Comparison of ENCODE assay signal across 8 cellular contexts in genomic region chr6:139369568-139370046, GRCh38. TPM values are rescaled to one million over a fixed set of nuclear protein-coding genes. Genes with fewer than 3 reads are reported as not detected.
A peak's percentile ranks its signal among the peaks of the same experiment; 100 is the strongest.
DNase-seq lines count a peak whose midpoint lies in the region; ATAC-seq, FAIRE-seq and TF ChIP-seq lines count a peak whose summit lies in the region.

No MANE protein-coding gene starts in this region.

- H3K9ac ChIP-seq in BLaER1 treated with 17β-estradiol and CSF1 and Interleukin-3, amounts not matched to agents 10 nM and 100 nM = peak overlapping the region in 8 of 11 experiments; percentile 0 to 60 (median 50); a peak in 6 of 22 replicates
- H3K9ac ChIP-seq in K562 (ENCODE audit: insufficient read depth in 1 of 2, low read depth in 2 of 2, low read length in 2 of 2) = no peak overlapping the region

- TF ChIP-seq RAD21 in K562 (CRISPR knock-in tag; conservative IDR thresholded peaks at IDR 0.05 in 1 of 2, IDR thresholded peaks at IDR 0.05 in 1 of 2) = peak; percentile 94 to 97

- ATAC-seq in K562 (no peak), thoracic aorta (ENCODE audit: insufficient number of reproducible peaks, low FRiP score, low read depth) (no peak), HG02610 (IDR thresholded peaks at IDR 0.05; ENCODE audit: unreplicated experiment) (no peak), HG03139 (IDR thresholded peaks at IDR 0.05; ENCODE audit: unreplicated experiment) (no peak)

- BruUV-seq in K562 (replicated peaks; lab: Mats Ljungman, UMichigan) = no TSS peak

- no peaks in the 10 kb centered on the region for H3K9me1 ChIP-seq in K562 (ENCODE audit: control insufficient read depth, insufficient read depth, low read length)

- in situ Hi-C loops in K562 (cut with MboI) = loop anchor here (5.0 to 10.0 kb wide), 4 partner anchors 145 to 1255 kb away; no protein-coding TSS in a partner anchor

- H4K20me1 ChIP-seq in BLaER1 treated with 17β-estradiol and CSF1 and Interleukin-3, amounts not matched to agents 10 nM and 100 nM = peaks cover 15 to 37% (median 31%) of the 10 kb centered on the region in 11 experiments; a peak in 18 of 22 replicates
- H4K20me1 ChIP-seq in K562 (replicated peaks; ENCODE audit: control insufficient read depth, insufficient read depth, low read length) = peaks cover 21% of the 10 kb centered on the region

- WGBS in K562 (ENCODE audit: insufficient coverage, low coverage, missing lambda C conversion rate) = 3% methylated on average over 8 of the region's 8 CpGs

- no peak for TF ChIP-seq EP300 in K562 (IDR thresholded peaks at IDR 0.05; ENCODE audit: low read length)

- H3K27me3 ChIP-seq in BLaER1 treated with 17β-estradiol and CSF1 and Interleukin-3, amounts not matched to agents 10 nM and 100 nM = no peaks in the 10 kb centered on the region
- H3K27me3 ChIP-seq in K562 (ENCODE audit: control insufficient read depth in 2 of 2, insufficient read depth in 2 of 2, low read length in 2 of 2) (no peaks in the 10 kb centered on the region), kidney epithelial cell (ENCODE audit: control insufficient read depth, insufficient read depth, low read length) (no peaks in the 10 kb centered on the region), thoracic aorta (replicated peaks; ENCODE audit: insufficient read depth) (no peaks in the 10 kb centered on the region)

- peaks cover 39% of the 10 kb centered on the region for H3K79me2 ChIP-seq in K562 (ENCODE audit: control insufficient read depth, insufficient read depth, low read length)

- no peak for TF ChIP-seq POLR2A in K562 (conservative IDR thresholded peaks at IDR 0.05)

- peaks cover 37 to 51% (median 48%) of the 10 kb centered on the region in 10 experiments for H3K4me1 ChIP-seq in BLaER1 treated with 17β-estradiol and CSF1 and Interleukin-3, amounts not matched to agents 10 nM and 100 nM
- H3K4me1 ChIP-seq in K562 (replicated peaks in 1 of 2; ENCODE audit: control insufficient read depth in 2 of 2, insufficient read depth in 2 of 2, low read length in 2 of 2) = peaks cover 16 to 24% of the 10 kb centered on the region in 2 experiments
- peaks cover 15 to 43% of the 10 kb centered on the region in 2 donors for H3K4me1 ChIP-seq in thoracic aorta (ENCODE audit: control insufficient read depth in 1 of 2, low read depth in 2 of 2)

- TF ChIP-seq CTCF in K562 (IDR thresholded peaks at IDR 0.05 in 2 of 3, conservative IDR thresholded peaks at IDR 0.05 in 1 of 3; ENCODE audit: insufficient read depth in 2 of 3, low read depth in 1 of 3, low read length in 3 of 3) (peak; percentile 66 to 87 (median 76)), kidney epithelial cell (IDR thresholded peaks at IDR 0.05; ENCODE audit: insufficient read depth, low read length, poor library complexity, severe bottlenecking) (peak; percentile 53), thoracic aorta (IDR thresholded peaks at IDR 0.05) (peak; percentile 64)

- peaks cover 0 to 24% (median 7%) of the 10 kb centered on the region in 11 experiments; a peak in 9 of 22 replicates for H3K36me3 ChIP-seq in BLaER1 treated with 17β-estradiol and CSF1 and Interleukin-3, amounts not matched to agents 10 nM and 100 nM
- H3K36me3 ChIP-seq in K562 (ENCODE audit: control insufficient read depth, insufficient read depth, low read length) (peaks cover 26% of the 10 kb centered on the region), kidney epithelial cell (ENCODE audit: control insufficient read depth, insufficient read depth, low read length) (no peaks in the 10 kb centered on the region), thoracic aorta (no peaks in the 10 kb centered on the region)

- intact Hi-C loops in K562 (cut with micrococcal nuclease) = loop anchor here (1.0 to 10.0 kb wide), 8 partner anchors 218 to 1553 kb away; no protein-coding TSS in a partner anchor

- H3K27ac ChIP-seq in BLaER1 treated with 17β-estradiol and CSF1 and Interleukin-3, amounts not matched to agents 10 nM and 100 nM = peak overlapping the region in 6 of 11 experiments; percentile 3 to 43 (median 16); a peak in 5 of 22 replicates
- peak overlapping the region; percentile 5; the same call in 1 of the 3 replicates for H3K27ac ChIP-seq in K562 (ENCODE audit: extremely low read depth, low read depth, low read length)
- peak overlapping the region; percentile 47 to 58 for H3K27ac ChIP-seq in thoracic aorta

- FAIRE-seq in GM18507 (lab: Jason Lieb, UNC) (peak; percentile 57), K562 (lab: Jason Lieb, UNC) (peak; percentile 58)

- peak overlapping the region in 2 of 10 experiments; percentile 11 to 32; a peak in 1 of 20 replicates for H3K4me3 ChIP-seq in BLaER1 treated with 17β-estradiol and CSF1 and Interleukin-3, amounts not matched to agents 10 nM and 100 nM
- H3K4me3 ChIP-seq in K562 (no peak overlapping the region), kidney epithelial cell (ENCODE audit: low read depth, low read length) (no peak overlapping the region), thoracic aorta (peak overlapping the region; percentile 96)

- H2AFZ ChIP-seq in K562 (ENCODE audit: low read depth, low read length) = peak overlapping the region; percentile 20

- no peaks in the 10 kb centered on the region for H3K9me3 ChIP-seq in BLaER1 treated with 17β-estradiol and CSF1 and Interleukin-3, amounts not matched to agents 10 nM and 100 nM (replicated peaks in 1 of 11)
- H3K9me3 ChIP-seq in K562 (replicated peaks; ENCODE audit: control insufficient read depth, insufficient read depth, low read depth, low read length) (no peaks in the 10 kb centered on the region), thoracic aorta (no peaks in the 10 kb centered on the region)

- CTCF ChIA-PET in K562 (lab: Yijun Ruan, JAX; ENCODE audit: low intra/inter-chr PET ratio) = interaction anchor here (0.9 to 1.8 kb wide), 2 partner anchors 539 to 627 kb away, joined by 3 to 11 read pairs; no protein-coding TSS in a partner anchor

- DNase-seq in GM18507 (ENCODE audit: extremely low spot score, insufficient read length, low read depth) = no peak
- DNase-seq in NCI-H82 (lab: John Stamatoyannopoulos, UW) = peak; percentile 68
- DNase-seq in K562 (ENCODE audit: extremely low read depth in 1 of 4, low spot score in 3 of 4) = peak in 2 of 4 experiments; percentile 59 to 64
- no peak for DNase-seq in kidney epithelial cell (ENCODE audit: low read depth)
- DNase-seq in thoracic aorta (ENCODE audit: low spot score) = no peak

- peak overlapping the region; percentile 54 to 95 (median 84) for H3K4me2 ChIP-seq in BLaER1 treated with 17β-estradiol and CSF1 and Interleukin-3, amounts not matched to agents 10 nM and 100 nM
- H3K4me2 ChIP-seq in K562 (ENCODE audit: insufficient read depth, low read length) = peak overlapping the region; percentile 40; the same call in 1 of the 2 replicates

- POLR2A ChIA-PET in K562 (lab: Yijun Ruan, JAX) = interaction anchor here (0.6 to 1.7 kb wide), 8 partner anchors 9 to 1254 kb away, joined by 3 to 5 read pairs (median 4); no protein-coding TSS in a partner anchor

TF ChIP-seq in K562, 482 proteins besides CTCF, POLR2A, EP300 and RAD21 (continues in another document):
- TF ChIP-seq KDM1A (IDR thresholded peaks at IDR 0.05) (no peak), ARID1B (IDR thresholded peaks at IDR 0.05) (peak; percentile 46; the same call in 1 of the 2 replicates), KLF16 (IDR thresholded peaks at IDR 0.05) (peak; percentile 36), NKRF (IDR thresholded peaks at IDR 0.05; ENCODE audit: borderline replicate concordance) (no peak), PKNOX1 (IDR thresholded peaks at IDR 0.05) (peak; percentile 9; the same call in 1 of the 2 replicates), ATF7 (IDR thresholded peaks at IDR 0.05) (peak; percentile 25; the same call in 1 of the 2 replicates)

RNA-seq across cellular contexts. Expression of gene CITED2, which starts 4.8 kb away (rescaled TPM):
- total RNA-seq in K562 (2011; cell fraction: chromatin; rRNA removed; ENCODE audit: low replicate concordance) = 15.3 and 17.8 TPM in 2 replicates
- total RNA-seq in K562 (2011; cell fraction: nucleolus; rRNA removed) = 22.8 and 25.8 TPM in 2 replicates
- 18.8 and 19.2 TPM in 2 replicates for total RNA-seq in K562 (2011; cell fraction: nucleoplasm; rRNA removed)
- total RNA-seq in K562 (2014; rRNA removed) (56.6 and 80.0 TPM in 2 replicates), K562 (2014; rRNA removed; fragmentation: Illumina TruSeq; extraction: Trizol) (15.3 and 18.2 TPM in 2 replicates), K562 (2015; rRNA removed; fragmentation: Illumina TruSeq; extraction: Trizol) (12.0 and 13.5 TPM in 2 replicates), K562 (2021) (80.9 and 86.1 TPM in 2 replicates), kidney epithelial cell (74.2 and 97.9 TPM in 2 replicates), thoracic aorta (10 to 100 TPM; 43.5 to 62.7 TPM)
- polyA plus RNA-seq in K562 (2011; rRNA removed) (17.5 and 44.7 TPM in 2 replicates), K562 (2014; fragmentation: Illumina TruSeq; extraction: Trizol) (43.4 and 44.8 TPM in 2 replicates), K562 (2014; fragmentation: Nextera tagmentation; extraction: Ambion mirVana) (under 1 TPM; 0.21 to 0.43 TPM), K562 (2014; rRNA removed) (34.2 and 34.8 TPM in 2 replicates)
- polyA plus RNA-seq in K562 (2011; cell fraction: cytosol; rRNA removed) = 24.9 and 64.7 TPM in 2 replicates
- 35.6 and 45.1 TPM in 2 replicates for polyA plus RNA-seq in K562 (2011; cell fraction: nucleus; rRNA removed)
- 30.8 and 32.8 TPM in 2 replicates for polyA plus RNA-seq in K562 (2012)
- 8.4 and 17.5 TPM in 2 replicates for polyA minus RNA-seq in K562 (2011; rRNA and poly(A)+ RNA removed)
- polyA minus RNA-seq in K562 (2011; cell fraction: cytosol; rRNA and poly(A)+ RNA removed) = 22.9 and 45.5 TPM in 2 replicates
- 19.1 and 55.8 TPM in 2 replicates for polyA minus RNA-seq in K562 (2011; cell fraction: nucleus; rRNA and poly(A)+ RNA removed)

Comparison
In these comparisons a context has a peak if more than half of its experiments do, and no peak if none do; other contexts are left out.
1. H3K9ac ChIP-seq: peak in BLaER1 treated with 17β-estradiol and CSF1 and Interleukin-3, amounts not matched to agents 10 nM and 100 nM (8 of 11); none in K562 (0 of 2).
2. Peak in every context shown above with its lines, with median percentiles within 50 percentile points of each other: H3K27ac ChIP-seq and CTCF ChIP-seq.